1 cellular context compared by ENCODE assay signal in the genomic region with DNA sequence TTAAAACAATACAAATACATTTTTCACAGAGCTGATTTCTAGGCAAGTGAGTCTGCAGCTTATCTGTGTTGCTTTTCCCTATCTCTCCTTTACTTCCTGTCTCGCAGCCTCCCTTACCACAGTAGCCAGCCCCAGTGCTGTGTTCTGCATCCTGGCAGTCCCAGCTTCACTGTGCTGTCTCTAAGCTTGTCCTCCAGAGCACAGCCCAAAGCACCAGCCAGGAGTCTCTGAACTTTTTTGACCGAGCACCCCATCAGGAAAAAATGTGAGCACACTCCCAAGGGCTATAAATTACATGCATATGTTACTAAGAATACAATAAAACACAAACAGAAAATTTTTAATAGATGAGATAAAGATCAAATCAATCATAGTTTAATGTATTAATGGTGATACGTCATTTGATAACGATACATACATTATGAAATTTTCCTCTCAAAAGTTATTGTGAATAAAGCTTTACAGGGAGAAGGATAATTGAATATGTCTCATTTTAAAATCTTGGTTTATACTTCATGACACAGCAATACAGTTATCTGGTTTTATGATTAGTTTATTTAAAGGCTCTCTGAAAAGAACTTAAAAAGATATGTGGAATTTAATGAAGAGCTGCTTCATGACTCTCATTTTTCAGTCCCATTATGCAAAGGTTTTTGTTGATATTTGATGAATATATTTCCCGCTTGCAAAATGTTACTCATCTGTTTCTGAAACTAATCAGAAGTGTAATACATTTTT.
TF ChIP-seq lines count a peak whose summit lies in the region.

No MANE protein-coding gene starts in this region.

TF ChIP-seq in HEK293, 187 proteins besides CTCF, POLR2A, EP300 and RAD21:
- TF ChIP-seq, protein P1, sequence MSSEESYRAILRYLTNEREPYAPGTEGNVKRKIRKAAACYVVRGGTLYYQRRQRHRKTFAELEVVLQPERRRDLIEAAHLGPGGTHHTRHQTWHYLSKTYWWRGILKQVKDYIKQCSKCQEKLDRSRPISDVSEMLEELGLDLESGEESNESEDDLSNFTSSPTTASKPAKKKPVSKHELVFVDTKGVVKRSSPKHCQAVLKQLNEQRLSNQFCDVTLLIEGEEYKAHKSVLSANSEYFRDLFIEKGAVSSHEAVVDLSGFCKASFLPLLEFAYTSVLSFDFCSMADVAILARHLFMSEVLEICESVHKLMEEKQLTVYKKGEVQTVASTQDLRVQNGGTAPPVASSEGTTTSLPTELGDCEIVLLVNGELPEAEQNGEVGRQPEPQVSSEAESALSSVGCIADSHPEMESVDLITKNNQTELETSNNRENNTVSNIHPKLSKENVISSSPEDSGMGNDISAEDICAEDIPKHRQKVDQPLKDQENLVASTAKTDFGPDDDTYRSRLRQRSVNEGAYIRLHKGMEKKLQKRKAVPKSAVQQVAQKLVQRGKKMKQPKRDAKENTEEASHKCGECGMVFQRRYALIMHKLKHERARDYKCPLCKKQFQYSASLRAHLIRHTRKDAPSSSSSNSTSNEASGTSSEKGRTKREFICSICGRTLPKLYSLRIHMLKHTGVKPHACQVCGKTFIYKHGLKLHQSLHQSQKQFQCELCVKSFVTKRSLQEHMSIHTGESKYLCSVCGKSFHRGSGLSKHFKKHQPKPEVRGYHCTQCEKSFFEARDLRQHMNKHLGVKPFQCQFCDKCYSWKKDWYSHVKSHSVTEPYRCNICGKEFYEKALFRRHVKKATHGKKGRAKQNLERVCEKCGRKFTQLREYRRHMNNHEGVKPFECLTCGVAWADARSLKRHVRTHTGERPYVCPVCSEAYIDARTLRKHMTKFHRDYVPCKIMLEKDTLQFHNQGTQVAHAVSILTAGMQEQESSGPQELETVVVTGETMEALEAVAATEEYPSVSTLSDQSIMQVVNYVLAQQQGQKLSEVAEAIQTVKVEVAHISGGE (tag by site-specific recombination; conservative IDR thresholded peaks at IDR 0.05; ENCODE audit: low read depth), result 0 out of 2 replicates have a peak, but pooled peaks have one; percentile 20
- TF ChIP-seq ZNF16 (tag by site-specific recombination; IDR thresholded peaks at IDR 0.05; ENCODE audit: low read depth) (no peak), OSR2 (tag by site-specific recombination; IDR thresholded peaks at IDR 0.05) (peak; percentile 62), ZNF174 (tag by site-specific recombination; IDR thresholded peaks at IDR 0.05) (no peak), TRIM28 (IDR thresholded peaks at IDR 0.05; ENCODE audit: borderline replicate concordance, low read length) (peak; percentile 26; the same call in 1 of the 2 replicates), ZNF600 (tag by site-specific recombination; IDR thresholded peaks at IDR 0.05) (peak; percentile 89), ZNF266 (tag by site-specific recombination; IDR thresholded peaks at IDR 0.05; ENCODE audit: low read depth) (no peak), PRDM1 (tag by site-specific recombination; IDR thresholded peaks at IDR 0.05) (0 out of 2 replicates have a peak, but pooled peaks have one; percentile 12), ZBTB17 (tag by site-specific recombination; IDR thresholded peaks at IDR 0.05) (peak; percentile 34; the same call in 1 of the 2 replicates), ZNF768 (tag by site-specific recombination; IDR thresholded peaks at IDR 0.05) (peak; percentile 57; the same call in 1 of the 2 replicates), ZNF664 (tag by site-specific recombination; IDR thresholded peaks at IDR 0.05) (0 out of 2 replicates have a peak, but pooled peaks have one; percentile 14), ZNF157 (tag by site-specific recombination; IDR thresholded peaks at IDR 0.05) (no peak)
- TF ChIP-seq, protein P2, sequence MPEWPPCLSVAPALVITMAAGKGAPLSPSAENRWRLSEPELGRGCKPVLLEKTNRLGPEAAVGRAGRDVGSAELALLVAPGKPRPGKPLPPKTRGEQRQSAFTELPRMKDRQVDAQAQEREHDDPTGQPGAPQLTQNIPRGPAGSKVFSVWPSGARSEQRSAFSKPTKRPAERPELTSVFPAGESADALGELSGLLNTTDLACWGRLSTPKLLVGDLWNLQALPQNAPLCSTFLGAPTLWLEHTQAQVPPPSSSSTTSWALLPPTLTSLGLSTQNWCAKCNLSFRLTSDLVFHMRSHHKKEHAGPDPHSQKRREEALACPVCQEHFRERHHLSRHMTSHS (tag by site-specific recombination; IDR thresholded peaks at IDR 0.05), result no peak
TF ChIP-seq in HEK293: peak in this region for 8.
